In the genomic region with DNA sequence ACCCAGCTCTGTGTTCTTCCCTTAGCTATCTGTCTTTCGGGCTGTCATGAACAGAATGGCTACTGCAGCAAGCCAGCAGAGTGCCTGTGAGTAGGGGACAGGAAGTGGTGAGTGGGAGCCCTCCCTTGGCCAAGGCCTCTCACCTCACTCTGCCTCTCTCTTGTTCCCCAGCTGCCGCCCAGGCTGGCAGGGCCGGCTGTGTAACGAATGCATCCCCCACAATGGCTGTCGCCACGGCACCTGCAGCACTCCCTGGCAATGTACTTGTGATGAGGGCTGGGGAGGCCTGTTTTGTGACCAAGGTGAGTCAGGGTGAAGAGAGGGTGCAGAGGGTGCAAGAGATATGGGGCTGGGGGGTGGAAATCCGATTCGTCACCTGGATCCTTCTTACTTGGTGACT, we compare ENCODE assay signal across 11 cellular contexts. TPM values are rescaled to one million over a fixed set of nuclear protein-coding genes. Genes with fewer than 3 reads are reported as not detected.
DNase-seq lines count a peak whose midpoint lies in the region; ATAC-seq, FAIRE-seq and TF ChIP-seq lines count a peak whose summit lies in the region.
"Had no signal": no experiment of that assay in that cellular context is flagged by ENCODE, and none has a peak within 500 bp of the region (broad histone marks: within the 10 kb centered on the region; RNA-seq: fewer than 3 reads in every experiment).

No MANE protein-coding gene starts in this region.

- no peaks in the 10 kb centered on the region for H3K27me3 Mint-ChIP-seq in Caco-2 (ENCODE audit: insufficient read depth, unreplicated experiment)

- no peak overlapping the region for H3K4me3 ChIP-seq in Caco-2 (ENCODE audit: low read depth, low read length)
- no peak overlapping the region for H3K4me3 ChIP-seq in RWPE2 (ENCODE audit: severe bottlenecking)
- peak overlapping the region; percentile 73 to 78 for H3K4me3 ChIP-seq in mucosa of rectum (ENCODE audit: low read length in 2 of 2)

- peak overlapping the region; percentile 84 for H3K4me3 Mint-ChIP-seq in Caco-2 (ENCODE audit: unreplicated experiment)
- H3K4me3 Mint-ChIP-seq: dendritic cell treated with granulocyte-macrophage colony-stimulating factor and Interleukin-4, amounts not matched to agents 40 ng/mL and 50 ng/mL, for 4 days had no signal

- no peak for FAIRE-seq in HTR-8/SVneo (lab: Jason Lieb, UNC)

- BruUV-seq in Caco-2 (replicated peaks; lab: Mats Ljungman, UMichigan), result no TSS peak

- intact Hi-C loops in Caco-2 (cut with micrococcal nuclease; ENCODE audit: unreplicated experiment), result loop anchor here (1.0 kb wide), 1 partner anchor 9 kb away; no protein-coding TSS in a partner anchor

- no peaks in the 10 kb centered on the region for H3K9me3 Mint-ChIP-seq in Caco-2 (ENCODE audit: unreplicated experiment)
- H3K9me3 Mint-ChIP-seq: dendritic cell treated with granulocyte-macrophage colony-stimulating factor and Interleukin-4, amounts not matched to agents 40 ng/mL and 50 ng/mL, for 4 days had no signal

- peaks cover 2% of the 10 kb centered on the region for H3K36me3 ChIP-seq in Caco-2 (ENCODE audit: control insufficient read depth, insufficient read depth, low read length)
- no peaks in the 10 kb centered on the region for H3K36me3 ChIP-seq in RWPE2 (ENCODE audit: low read depth)
- H3K36me3 ChIP-seq in mucosa of rectum (ENCODE audit: control insufficient read depth in 2 of 2, insufficient read depth in 2 of 2, low read length in 2 of 2), result peaks cover 5 to 20% of the 10 kb centered on the region in 2 donors

- peaks cover 35% of the 10 kb centered on the region for H3K4me1 Mint-ChIP-seq in Caco-2 (ENCODE audit: low read depth, unreplicated experiment)

- POLR2A ChIA-PET in Caco-2 (lab: Charles Lee), result interaction anchor here (1.7 kb wide), 1 partner anchor 21 kb away, joined by 8 read pairs; a partner anchor contains a TSS

- no peaks in the 10 kb centered on the region for H3K27me3 ChIP-seq in Caco-2 (replicated peaks; ENCODE audit: control insufficient read depth, insufficient read depth, low read length)
- peaks cover 35% of the 10 kb centered on the region for H3K27me3 ChIP-seq in RWPE2 (ENCODE audit: insufficient read depth, poor library complexity, severe bottlenecking)
- peaks cover 2 to 11% of the 10 kb centered on the region in 2 donors for H3K27me3 ChIP-seq in mucosa of rectum (ENCODE audit: control insufficient read depth in 2 of 2, insufficient read depth in 2 of 2, low read length in 2 of 2)

- H3K9me3 ChIP-seq in Caco-2 (no peaks in the 10 kb centered on the region), RWPE2 (ENCODE audit: severe bottlenecking) (no peaks in the 10 kb centered on the region), mucosa of rectum (ENCODE audit: control insufficient read depth in 2 of 2, low read length in 2 of 2) (no peaks in the 10 kb centered on the region)

- peak overlapping the region; percentile 63 to 77 for H3K9ac ChIP-seq in mucosa of rectum (ENCODE audit: low read depth in 1 of 2, low read length in 2 of 2)

- peak; percentile 37 for TF ChIP-seq POLR2A in GM18526 (IDR thresholded peaks at IDR 0.05; ENCODE audit: extremely low read depth, insufficient read length)

- peak overlapping the region; percentile 29 for H3K27ac Mint-ChIP-seq in Caco-2 (ENCODE audit: unreplicated experiment)
- H3K27ac Mint-ChIP-seq: dendritic cell treated with granulocyte-macrophage colony-stimulating factor and Interleukin-4, amounts not matched to agents 40 ng/mL and 50 ng/mL, for 4 days had no signal

- H3K4me1 ChIP-seq in Caco-2 (peaks cover 34% of the 10 kb centered on the region), RWPE2 (ENCODE audit: insufficient read depth, poor library complexity, severe bottlenecking) (no peaks in the 10 kb centered on the region), mucosa of rectum (ENCODE audit: control insufficient read depth in 2 of 2, insufficient read depth in 2 of 2, low read length in 2 of 2) (peaks cover 52 to 54% of the 10 kb centered on the region in 2 donors)

- DNase-seq in Caco-2, result no peak
- DNase-seq in RWPE2 (ENCODE audit: low spot score), result peak; percentile 66
- no peak for DNase-seq in HTR-8/SVneo (ENCODE audit: insufficient read length, low spot score)
- no peak for DNase-seq in GM10266 (ENCODE audit: extremely low spot score)
- DNase-seq in activated CD4-positive, alpha-beta T cell treated with anti-CD3 and anti-CD28 coated beads for 48 hours, result no peak
- DNase-seq in kidney glomerular epithelial cell (lab: John Stamatoyannopoulos, UW), result no peak
- DNase-seq: activated naive CD4-positive, alpha-beta T cell treated with anti-CD3 and anti-CD28 coated beads, Interleukin-2, amount 50 U/mL, for 16 hours had no signal

- peaks cover 12% of the 10 kb centered on the region for H3K36me3 Mint-ChIP-seq in Caco-2 (ENCODE audit: insufficient read depth, unreplicated experiment)

- H3K27ac ChIP-seq in RWPE2 (ENCODE audit: poor library complexity, severe bottlenecking) (no peak overlapping the region), mucosa of rectum (ENCODE audit: low read depth in 2 of 2, low read length in 2 of 2) (peak overlapping the region; percentile 91 to 92)

- CTCF ChIA-PET in Caco-2 (lab: Charles Lee), result interaction anchor here (1.9 to 2.2 kb wide), 3 partner anchors 9 to 86 kb away, joined by 5 to 14 read pairs (median 11); no protein-coding TSS in a partner anchor

- no peak for ATAC-seq in RWPE2 (ENCODE audit: low read depth)

- no peak for TF ChIP-seq CTCF in Caco-2 (IDR thresholded peaks at IDR 0.05; ENCODE audit: insufficient read depth in 1 of 2, low read depth in 1 of 2, low read length in 1 of 2, severe bottlenecking in 1 of 2, unreplicated experiment in 1 of 2)
- TF ChIP-seq CTCF in RWPE2 (IDR thresholded peaks at IDR 0.05; ENCODE audit: poor library complexity, severe bottlenecking), result no peak
- no peak for TF ChIP-seq CTCF in GM10266 (IDR thresholded peaks at IDR 0.05; ENCODE audit: control insufficient read depth, insufficient read depth, low read depth, missing control alignments)

RNA-seq across cellular contexts. Expression of a gene that starts 3.0 kb away (rescaled TPM):
- 3.4 TPM in 2 replicates for total RNA-seq in Caco-2 (2022)
- total RNA-seq: mononuclear cell had no signal

RNA-seq across cellular contexts. Expression of a gene that starts 21.1 kb away (rescaled TPM):
- total RNA-seq in Caco-2 (2022), result 54.0 and 55.8 TPM in 2 replicates

RNA-seq across cellular contexts. Expression of a gene that starts 37.9 kb away (rescaled TPM):
- 27.3 and 29.3 TPM in 2 replicates for total RNA-seq in Caco-2 (2022)

RNA-seq across cellular contexts. Expression of a gene that starts 58.1 kb away (rescaled TPM):
- 3.2 and 4.4 TPM in 2 replicates for total RNA-seq in Caco-2 (2022)
- total RNA-seq: mononuclear cell had no signal

Comparison
In these comparisons a context has a peak if more than half of its experiments do, and no peak if none do; other contexts are left out.
1. H3K4me3 ChIP-seq: peak in mucosa of rectum (2 of 2); none in Caco-2 (single experiment) and RWPE2 (single experiment).